4 cellular contexts compared by ENCODE assay signal in the genomic region with DNA sequence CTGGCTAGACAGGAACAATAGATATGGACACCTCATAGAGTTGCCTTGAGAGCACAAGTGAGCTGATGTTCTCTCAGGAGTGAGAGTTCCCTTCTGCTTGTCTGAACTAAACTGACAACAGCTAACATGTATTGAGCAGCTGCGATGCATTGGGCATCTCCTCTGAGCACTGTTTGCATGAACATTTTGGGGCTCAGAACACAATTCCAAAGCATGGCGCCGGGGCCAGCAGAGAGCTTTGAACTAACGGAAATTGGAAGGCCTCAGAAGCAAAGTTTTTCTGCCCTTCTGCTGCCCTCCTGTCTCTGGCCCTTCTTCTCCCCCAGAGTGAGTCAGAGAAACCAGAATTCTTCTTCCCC.
A peak's percentile ranks its signal among the peaks of the same experiment; 100 is the strongest.
TF ChIP-seq lines count a peak whose summit lies in the region.

No MANE protein-coding gene starts in this region.

TF ChIP-seq in SK-N-SH, 30 proteins besides CTCF, POLR2A, EP300 and RAD21:
- TF ChIP-seq RXRA (IDR thresholded peaks at IDR 0.05; ENCODE audit: borderline replicate concordance, low read depth), result no peak
- TF ChIP-seq, protein P1, sequence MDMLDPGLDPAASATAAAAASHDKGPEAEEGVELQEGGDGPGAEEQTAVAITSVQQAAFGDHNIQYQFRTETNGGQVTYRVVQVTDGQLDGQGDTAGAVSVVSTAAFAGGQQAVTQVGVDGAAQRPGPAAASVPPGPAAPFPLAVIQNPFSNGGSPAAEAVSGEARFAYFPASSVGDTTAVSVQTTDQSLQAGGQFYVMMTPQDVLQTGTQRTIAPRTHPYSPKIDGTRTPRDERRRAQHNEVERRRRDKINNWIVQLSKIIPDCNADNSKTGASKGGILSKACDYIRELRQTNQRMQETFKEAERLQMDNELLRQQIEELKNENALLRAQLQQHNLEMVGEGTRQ (IDR thresholded peaks at IDR 0.05; ENCODE audit: borderline replicate concordance, low read depth, low read length), result no peak
- 0 out of 2 replicates have a peak, but pooled peaks have one; percentile 17 for TF ChIP-seq MXI1 (IDR thresholded peaks at IDR 0.05; ENCODE audit: low read depth, low read length)

TF ChIP-seq in SK-N-SH treated with all-trans-retinoic acid at 6 μM for 48 hours, 23 proteins besides CTCF, POLR2A, EP300 and RAD21 (continues in another document):
- TF ChIP-seq, protein P2, sequence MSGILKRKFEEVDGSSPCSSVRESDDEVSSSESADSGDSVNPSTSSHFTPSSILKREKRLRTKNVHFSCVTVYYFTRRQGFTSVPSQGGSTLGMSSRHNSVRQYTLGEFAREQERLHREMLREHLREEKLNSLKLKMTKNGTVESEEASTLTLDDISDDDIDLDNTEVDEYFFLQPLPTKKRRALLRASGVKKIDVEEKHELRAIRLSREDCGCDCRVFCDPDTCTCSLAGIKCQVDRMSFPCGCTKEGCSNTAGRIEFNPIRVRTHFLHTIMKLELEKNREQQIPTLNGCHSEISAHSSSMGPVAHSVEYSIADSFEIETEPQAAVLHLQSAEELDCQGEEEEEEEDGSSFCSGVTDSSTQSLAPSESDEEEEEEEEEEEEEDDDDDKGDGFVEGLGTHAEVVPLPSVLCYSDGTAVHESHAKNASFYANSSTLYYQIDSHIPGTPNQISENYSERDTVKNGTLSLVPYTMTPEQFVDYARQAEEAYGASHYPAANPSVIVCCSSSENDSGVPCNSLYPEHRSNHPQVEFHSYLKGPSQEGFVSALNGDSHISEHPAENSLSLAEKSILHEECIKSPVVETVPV (CRISPR knock-in tag; IDR thresholded peaks at IDR 0.05), result no peak
- TF ChIP-seq ZNF70 (CRISPR knock-in tag; IDR thresholded peaks at IDR 0.05) (no peak), PPARA (CRISPR knock-in tag; IDR thresholded peaks at IDR 0.05; ENCODE audit: borderline replicate concordance) (no peak), BACH2 (CRISPR knock-in tag; IDR thresholded peaks at IDR 0.05; ENCODE audit: borderline replicate concordance) (no peak), ESRRG (CRISPR knock-in tag; IDR thresholded peaks at IDR 0.05) (no peak), CSDC2 (CRISPR knock-in tag; IDR thresholded peaks at IDR 0.05) (no peak), TCF4 (CRISPR knock-in tag; IDR thresholded peaks at IDR 0.05; ENCODE audit: borderline replicate concordance) (no peak), ZFP3 (CRISPR knock-in tag; IDR thresholded peaks at IDR 0.05) (no peak), SNAI2 (CRISPR knock-in tag; IDR thresholded peaks at IDR 0.05) (no peak), GLIS3 (CRISPR knock-in tag; IDR thresholded peaks at IDR 0.05) (no peak), OSR1 (CRISPR knock-in tag; IDR thresholded peaks at IDR 0.05) (no peak), ISL1 (CRISPR knock-in tag; IDR thresholded peaks at IDR 0.05) (no peak), RARB (CRISPR knock-in tag; IDR thresholded peaks at IDR 0.05) (no peak), ZNF565 (CRISPR knock-in tag; conservative IDR thresholded peaks at IDR 0.05; ENCODE audit: low read depth) (no peak), ZNF8 (CRISPR knock-in tag; IDR thresholded peaks at IDR 0.05) (no peak)
- TF ChIP-seq, protein P3, sequence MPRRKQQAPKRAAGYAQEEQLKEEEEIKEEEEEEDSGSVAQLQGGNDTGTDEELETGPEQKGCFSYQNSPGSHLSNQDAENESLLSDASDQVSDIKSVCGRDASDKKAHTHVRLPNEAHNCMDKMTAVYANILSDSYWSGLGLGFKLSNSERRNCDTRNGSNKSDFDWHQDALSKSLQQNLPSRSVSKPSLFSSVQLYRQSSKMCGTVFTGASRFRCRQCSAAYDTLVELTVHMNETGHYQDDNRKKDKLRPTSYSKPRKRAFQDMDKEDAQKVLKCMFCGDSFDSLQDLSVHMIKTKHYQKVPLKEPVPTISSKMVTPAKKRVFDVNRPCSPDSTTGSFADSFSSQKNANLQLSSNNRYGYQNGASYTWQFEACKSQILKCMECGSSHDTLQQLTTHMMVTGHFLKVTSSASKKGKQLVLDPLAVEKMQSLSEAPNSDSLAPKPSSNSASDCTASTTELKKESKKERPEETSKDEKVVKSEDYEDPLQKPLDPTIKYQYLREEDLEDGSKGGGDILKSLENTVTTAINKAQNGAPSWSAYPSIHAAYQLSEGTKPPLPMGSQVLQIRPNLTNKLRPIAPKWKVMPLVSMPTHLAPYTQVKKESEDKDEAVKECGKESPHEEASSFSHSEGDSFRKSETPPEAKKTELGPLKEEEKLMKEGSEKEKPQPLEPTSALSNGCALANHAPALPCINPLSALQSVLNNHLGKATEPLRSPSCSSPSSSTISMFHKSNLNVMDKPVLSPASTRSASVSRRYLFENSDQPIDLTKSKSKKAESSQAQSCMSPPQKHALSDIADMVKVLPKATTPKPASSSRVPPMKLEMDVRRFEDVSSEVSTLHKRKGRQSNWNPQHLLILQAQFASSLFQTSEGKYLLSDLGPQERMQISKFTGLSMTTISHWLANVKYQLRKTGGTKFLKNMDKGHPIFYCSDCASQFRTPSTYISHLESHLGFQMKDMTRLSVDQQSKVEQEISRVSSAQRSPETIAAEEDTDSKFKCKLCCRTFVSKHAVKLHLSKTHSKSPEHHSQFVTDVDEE (CRISPR knock-in tag; IDR thresholded peaks at IDR 0.05), result no peak

TF ChIP-seq in IMR-90, 13 proteins besides CTCF, POLR2A, EP300 and RAD21:
- TF ChIP-seq BHLHE40 (IDR thresholded peaks at IDR 0.05; ENCODE audit: low read depth, low read length) (no peak), CEBPB (IDR thresholded peaks at IDR 0.05; ENCODE audit: low read depth, low read length) (no peak), RFX5 (IDR thresholded peaks at IDR 0.05; ENCODE audit: low read depth, low read length) (no peak), NFE2L2 (IDR thresholded peaks at IDR 0.05; ENCODE audit: low read depth, low read length) (no peak), MAFK (IDR thresholded peaks at IDR 0.05; ENCODE audit: low read depth, low read length) (no peak), CHD1 (IDR thresholded peaks at IDR 0.05; ENCODE audit: low read depth, low read length) (no peak), FOS (IDR thresholded peaks at IDR 0.05; ENCODE audit: low read depth, low read length) (no peak), MAZ (IDR thresholded peaks at IDR 0.05; ENCODE audit: borderline replicate concordance, low read depth, low read length) (no peak), RCOR1 (IDR thresholded peaks at IDR 0.05; ENCODE audit: insufficient replicate concordance, low read length) (no peak), ELK1 (IDR thresholded peaks at IDR 0.05; ENCODE audit: borderline replicate concordance, low read depth, low read length) (no peak), MXI1 (IDR thresholded peaks at IDR 0.05; ENCODE audit: borderline replicate concordance, low read depth, low read length) (no peak)
- TF ChIP-seq, protein P1 (IDR thresholded peaks at IDR 0.05; ENCODE audit: low read depth, low read length), result no peak

TF ChIP-seq in neural cell, 6 proteins besides CTCF, POLR2A, EP300 and RAD21:
- TF ChIP-seq SMC3 (conservative IDR thresholded peaks at IDR 0.05; ENCODE audit: poor library complexity) (no peak), POLR2AphosphoS5 (IDR thresholded peaks at IDR 0.05) (no peak), TAF1 (IDR thresholded peaks at IDR 0.05; ENCODE audit: low read depth) (no peak), MXI1 (conservative IDR thresholded peaks at IDR 0.05; ENCODE audit: poor library complexity, severe bottlenecking) (no peak), EZH2 (IDR thresholded peaks at IDR 0.05; ENCODE audit: borderline replicate concordance, insufficient read depth, low read length, poor library complexity, severe bottlenecking) (no peak)
- TF ChIP-seq, protein P4, sequence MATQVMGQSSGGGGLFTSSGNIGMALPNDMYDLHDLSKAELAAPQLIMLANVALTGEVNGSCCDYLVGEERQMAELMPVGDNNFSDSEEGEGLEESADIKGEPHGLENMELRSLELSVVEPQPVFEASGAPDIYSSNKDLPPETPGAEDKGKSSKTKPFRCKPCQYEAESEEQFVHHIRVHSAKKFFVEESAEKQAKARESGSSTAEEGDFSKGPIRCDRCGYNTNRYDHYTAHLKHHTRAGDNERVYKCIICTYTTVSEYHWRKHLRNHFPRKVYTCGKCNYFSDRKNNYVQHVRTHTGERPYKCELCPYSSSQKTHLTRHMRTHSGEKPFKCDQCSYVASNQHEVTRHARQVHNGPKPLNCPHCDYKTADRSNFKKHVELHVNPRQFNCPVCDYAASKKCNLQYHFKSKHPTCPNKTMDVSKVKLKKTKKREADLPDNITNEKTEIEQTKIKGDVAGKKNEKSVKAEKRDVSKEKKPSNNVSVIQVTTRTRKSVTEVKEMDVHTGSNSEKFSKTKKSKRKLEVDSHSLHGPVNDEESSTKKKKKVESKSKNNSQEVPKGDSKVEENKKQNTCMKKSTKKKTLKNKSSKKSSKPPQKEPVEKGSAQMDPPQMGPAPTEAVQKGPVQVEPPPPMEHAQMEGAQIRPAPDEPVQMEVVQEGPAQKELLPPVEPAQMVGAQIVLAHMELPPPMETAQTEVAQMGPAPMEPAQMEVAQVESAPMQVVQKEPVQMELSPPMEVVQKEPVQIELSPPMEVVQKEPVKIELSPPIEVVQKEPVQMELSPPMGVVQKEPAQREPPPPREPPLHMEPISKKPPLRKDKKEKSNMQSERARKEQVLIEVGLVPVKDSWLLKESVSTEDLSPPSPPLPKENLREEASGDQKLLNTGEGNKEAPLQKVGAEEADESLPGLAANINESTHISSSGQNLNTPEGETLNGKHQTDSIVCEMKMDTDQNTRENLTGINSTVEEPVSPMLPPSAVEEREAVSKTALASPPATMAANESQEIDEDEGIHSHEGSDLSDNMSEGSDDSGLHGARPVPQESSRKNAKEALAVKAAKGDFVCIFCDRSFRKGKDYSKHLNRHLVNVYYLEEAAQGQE (IDR thresholded peaks at IDR 0.05; ENCODE audit: borderline replicate concordance), result no peak
